In genomic region chr1:222995230-222995580, GRCh38 we compare ENCODE assay signal across 16 cellular contexts.
DNase-seq lines count a peak whose midpoint lies in the region; ATAC-seq and TF ChIP-seq lines count a peak whose summit lies in the region.
"Had no signal": no experiment of that assay in that cellular context is flagged by ENCODE, and none has a peak within 500 bp of the region (broad histone marks: within the 10 kb centered on the region; RNA-seq: fewer than 3 reads in every experiment).

No MANE protein-coding gene starts in this region.

- intact Hi-C loops in heart left ventricle (cut with DNase I): loop anchor here in 2 of 10 donors (5.0 to 10.0 kb wide), 2 partner anchors 82 to 180 kb away; partner anchors contain the start of gene DISP1 (in 1 of the 2)
- intact Hi-C loops in Right ventricle myocardium superior (cut with DNase I): no loop called here

- WGBS in heart left ventricle, 4 donors: 72 to 82% (median 77%) methylated on average over 3 of the region's 3 CpGs

- in situ Hi-C loops in SK-MEL-5 (cut with HindIII; ENCODE audit: low pct_unique_long_range_greater_than_20kb, low sequenced_read_pairs): no loop called here

- no peak overlapping the region for H3K9ac ChIP-seq in subcutaneous abdominal adipose tissue (ENCODE audit: low read length in 5 of 5)

- ATAC-seq in heart left ventricle (peak in 1 of 4 donors; percentile 42), Right ventricle myocardium superior (ENCODE audit: poor library complexity) (no peak)
- ATAC-seq: activated CD4-positive, CD25-positive, alpha-beta regulatory T cell treated with anti-CD3 and anti-CD28 coated beads, Interleukin-2, amount 50 U/mL, for 24 hours; natural killer cell had no signal

- H3K4me3 ChIP-seq in heart left ventricle (no peak overlapping the region), fibroblast of the aortic adventitia (ENCODE audit: low read depth, low read length) (no peak overlapping the region), subcutaneous abdominal adipose tissue (ENCODE audit: low read depth in 1 of 5, low read length in 5 of 5) (no peak overlapping the region)
- H3K4me3 ChIP-seq: cardiac muscle cell had no signal

- H3K4me1 ChIP-seq in heart left ventricle (peaks cover 5 to 35% (median 24%) of the 10 kb centered on the region in 12 donors), subcutaneous abdominal adipose tissue (ENCODE audit: control insufficient read depth in 5 of 5, insufficient read depth in 5 of 5, low read length in 5 of 5) (peaks cover 0 to 18% (median 0%) of the 10 kb centered on the region in 5 donors)

- H3K9me3 ChIP-seq in heart left ventricle (no peaks in the 10 kb centered on the region), subcutaneous abdominal adipose tissue (ENCODE audit: control insufficient read depth in 5 of 5, low read length in 5 of 5) (no peaks in the 10 kb centered on the region)

- DNase-seq in heart left ventricle: no peak
- DNase-seq in Right ventricle myocardium superior: no peak
- peak; percentile 19 for DNase-seq in SK-MEL-5 (ENCODE audit: low read depth, low spot score)
- peak; percentile 40 for DNase-seq in fibroblast of the aortic adventitia (ENCODE audit: low read depth)
- no peak for DNase-seq in NCI-H1694 treated with DMSO at 0.1 percent for 48 hours (lab: John Stamatoyannopoulos, UW)
- no peak for DNase-seq in NOMO-1 (lab: John Stamatoyannopoulos, UW; ENCODE audit: unreplicated experiment in 2 of 2)
- no peak for DNase-seq in Ammon's horn (ENCODE audit: low spot score)
- DNase-seq: activated naive CD4-positive, alpha-beta T cell treated with anti-CD3 and anti-CD28 coated beads for 36 hours; natural killer cell; NCI-H1105; NCI-H345; OCI-M1; stimulated activated CD4-positive, alpha-beta T cell treated with anti-CD3 and anti-CD28 coated beads, Interleukin-4, amount 100 ng/mL, for 24 hours had no signal

- no peak for TF ChIP-seq POLR2A in heart left ventricle (IDR thresholded peaks at IDR 0.05)

- TF ChIP-seq CTCF in heart left ventricle (IDR thresholded peaks at IDR 0.05): no peak
- TF ChIP-seq CTCF in fibroblast of the aortic adventitia (IDR thresholded peaks at IDR 0.05; ENCODE audit: insufficient read depth, low read length): no peak

- H3K36me3 ChIP-seq in heart left ventricle (peaks cover 0 to 37% (median 6%) of the 10 kb centered on the region in 9 donors), subcutaneous abdominal adipose tissue (ENCODE audit: control insufficient read depth in 5 of 5, insufficient read depth in 5 of 5, low read length in 5 of 5) (peaks cover 0 to 18% (median 0%) of the 10 kb centered on the region in 5 donors)
- H3K36me3 ChIP-seq: cardiac muscle cell had no signal

- peak overlapping the region in 9 of 12 donors; percentile 1 to 64 (median 39) for H3K27ac ChIP-seq in heart left ventricle
- H3K27ac ChIP-seq in subcutaneous abdominal adipose tissue (ENCODE audit: low read depth, low read length): peak overlapping the region; percentile 37
- H3K27ac ChIP-seq: cardiac muscle cell had no signal

- no peaks in the 10 kb centered on the region for H3K27me3 ChIP-seq in heart left ventricle
- H3K27me3 ChIP-seq in subcutaneous abdominal adipose tissue (ENCODE audit: control insufficient read depth in 5 of 5, insufficient read depth in 4 of 5, low read length in 5 of 5): no peaks in the 10 kb centered on the region
- H3K27me3 ChIP-seq: cardiac muscle cell had no signal

Comparison
In these comparisons a context has a peak if more than half of its experiments do, and no peak if none do; other contexts are left out.
1. DNase-seq: peak in SK-MEL-5 (single experiment) and fibroblast of the aortic adventitia (single experiment); none in heart left ventricle (0 of 5), Right ventricle myocardium superior (single experiment), NCI-H1694 treated with DMSO at 0.1 percent for 48 hours (single experiment), NOMO-1 (0 of 2) and Ammon's horn (single experiment).